In genomic region chr15:99090011-99090699, GRCh38 we compare ENCODE assay signal across 9 cellular contexts. TPM values are rescaled to one million over a fixed set of nuclear protein-coding genes. Genes with fewer than 3 reads are reported as not detected.
DNase-seq lines count a peak whose midpoint lies in the region; ATAC-seq and TF ChIP-seq lines count a peak whose summit lies in the region.
"Had no signal": no experiment of that assay in that cellular context is flagged by ENCODE, and none has a peak within 500 bp of the region (broad histone marks: within the 10 kb centered on the region; RNA-seq: fewer than 3 reads in every experiment).

No MANE protein-coding gene starts in this region.

- no peak overlapping the region for H3K4me3 Mint-ChIP-seq in activated naive CD8-positive, alpha-beta T cell treated with anti-CD3 and anti-CD28 coated beads, Interleukin-2, amount 50 U/mL, for 24 hours

- ATAC-seq in GM18499 (IDR thresholded peaks at IDR 0.05; ENCODE audit: insufficient read depth, unreplicated experiment) (peak; percentile 99), GM19455 (IDR thresholded peaks at IDR 0.05; ENCODE audit: unreplicated experiment) (peak; percentile 99), HG03135 (IDR thresholded peaks at IDR 0.05; ENCODE audit: unreplicated experiment) (peak; percentile 99)
- ATAC-seq in activated naive CD8-positive, alpha-beta T cell treated with anti-CD3 and anti-CD28 coated beads, Interleukin-2, amount 50 U/mL, for 24 hours: peak; percentile 28
- ATAC-seq: Panc1 had no signal

- no peak for TF ChIP-seq CTCF in spleen (IDR thresholded peaks at IDR 0.05 in 8 of 11, conservative IDR thresholded peaks at IDR 0.05 in 3 of 11)

- H3K36me3 Mint-ChIP-seq in activated naive CD8-positive, alpha-beta T cell treated with anti-CD3 and anti-CD28 coated beads, Interleukin-2, amount 50 U/mL, for 24 hours (ENCODE audit: low read depth): no peaks in the 10 kb centered on the region

- H3K4me3 ChIP-seq in spleen: no peak overlapping the region

- H3K27me3 ChIP-seq in spleen (replicated peaks in 1 of 7): no peaks in the 10 kb centered on the region

- no peak for TF ChIP-seq POLR2A in spleen (IDR thresholded peaks at IDR 0.05)

- no peaks in the 10 kb centered on the region for H3K9me3 Mint-ChIP-seq in activated naive CD8-positive, alpha-beta T cell treated with anti-CD3 and anti-CD28 coated beads, Interleukin-2, amount 50 U/mL, for 24 hours

- no peaks in the 10 kb centered on the region for H3K36me3 ChIP-seq in spleen

- H3K4me1 Mint-ChIP-seq in activated naive CD8-positive, alpha-beta T cell treated with anti-CD3 and anti-CD28 coated beads, Interleukin-2, amount 50 U/mL, for 24 hours: peaks cover 8% of the 10 kb centered on the region

- H3K27me3 Mint-ChIP-seq in activated naive CD8-positive, alpha-beta T cell treated with anti-CD3 and anti-CD28 coated beads, Interleukin-2, amount 50 U/mL, for 24 hours: no peaks in the 10 kb centered on the region

- H3K27ac Mint-ChIP-seq in activated naive CD8-positive, alpha-beta T cell treated with anti-CD3 and anti-CD28 coated beads, Interleukin-2, amount 50 U/mL, for 24 hours: peak overlapping the region; percentile 9

- H3K9me3 ChIP-seq in spleen: no peaks in the 10 kb centered on the region

- H3K4me1 ChIP-seq in spleen: peaks cover 0 to 14% (median 2%) of the 10 kb centered on the region in 6 donors

- DNase-seq in activated naive CD8-positive, alpha-beta T cell treated with anti-CD3 and anti-CD28 coated beads, Interleukin-2, amount 50 U/mL, for 24 hours: no peak
- no peak for DNase-seq in NCI-H1105 treated with DMSO at 0.1 percent for 48 hours (lab: John Stamatoyannopoulos, UW)
- no peak for DNase-seq in CD1c-positive myeloid dendritic cell (ENCODE audit: extremely low spot score)
- DNase-seq in spleen: no peak
- no peak for DNase-seq in cerebellum (ENCODE audit: low spot score)

- peak overlapping the region in 4 of 8 donors; percentile 35 to 59 (median 40) for H3K27ac ChIP-seq in spleen

- WGBS in spleen, 5 donors: 25 to 43% (median 35%) methylated on average over 3 of the region's 3 CpGs

- intact Hi-C loops in spleen (cut with DNase I; ENCODE audit: low total_unique reads): no loop called here

RNA-seq across cellular contexts. Expression of gene SYNM, which starts 14.7 kb away (rescaled TPM):
- 1 to 10 TPM; 3.3 to 9.4 (median 4.1) TPM for total RNA-seq in spleen
- polyA plus RNA-seq in spleen: 10 to 100 TPM in 1 of 3 donors, 1 to 10 TPM in 2; 4.1 to 10.7 (median 4.2) TPM
- 11.9 TPM for total RNA-seq in cerebellum

Comparison
In these comparisons a context has a peak if more than half of its experiments do, and no peak if none do; other contexts are left out.
1. ATAC-seq: peak in every context shown above with its lines; median percentile 99 in GM18499; 99 in GM19455; 99 in HG03135; 28 in activated naive CD8-positive, alpha-beta T cell treated with anti-CD3 and anti-CD28 coated beads, Interleukin-2, amount 50 U/mL, for 24 hours.